Comparison of ENCODE assay signal across 2 cellular contexts in genomic region chr11:120400564-120401364, GRCh38.
A peak's percentile ranks its signal among the peaks of the same experiment; 100 is the strongest.
TF ChIP-seq lines count a peak whose summit lies in the region.

No MANE protein-coding gene starts in this region.

TF ChIP-seq in K562, 482 proteins besides CTCF, POLR2A, EP300 and RAD21 (continued from another document):
- TF ChIP-seq ARID3A (IDR thresholded peaks at IDR 0.05; ENCODE audit: borderline replicate concordance, low read depth, low read length) = peak; percentile 45; the same call in 1 of the 2 replicates
- no peak for TF ChIP-seq HOXB6 (CRISPR knock-in tag; IDR thresholded peaks at IDR 0.05; ENCODE audit: borderline replicate concordance)
- TF ChIP-seq DPF2 (IDR thresholded peaks at IDR 0.05) = 0 out of 2 replicates have a peak, but pooled peaks have one; percentile 39
- TF ChIP-seq PHF8 (IDR thresholded peaks at IDR 0.05; ENCODE audit: borderline replicate concordance, low read length) = no peak
- TF ChIP-seq ARHGAP35 (IDR thresholded peaks at IDR 0.05; ENCODE audit: partially characterized antibody) = no peak
- TF ChIP-seq CBFA2T3 (IDR thresholded peaks at IDR 0.05) = 0 out of 2 replicates have a peak, but pooled peaks have one; percentile 29
- no peak for TF ChIP-seq GTF2F1 (IDR thresholded peaks at IDR 0.05; ENCODE audit: low read depth, low read length)
- no peak for TF ChIP-seq CHCHD3 (CRISPR knock-in tag; IDR thresholded peaks at IDR 0.05)
- no peak for TF ChIP-seq ZZZ3 (IDR thresholded peaks at IDR 0.05)

TF ChIP-seq in HepG2, 621 proteins besides CTCF, POLR2A, EP300 and RAD21 (continued from another document and continues in another):
- TF ChIP-seq ZXDC (CRISPR knock-in tag; IDR thresholded peaks at IDR 0.05) = no peak
- no peak for TF ChIP-seq SOX6 (IDR thresholded peaks at IDR 0.05)
- TF ChIP-seq SOX6 (CRISPR knock-in tag; IDR thresholded peaks at IDR 0.05) = peak; percentile 77
- 0 out of 2 replicates have a peak, but pooled peaks have one; percentile 23 for TF ChIP-seq PITX1 (CRISPR knock-in tag; IDR thresholded peaks at IDR 0.05)
- peak; percentile 17; the same call in 1 of the 2 replicates for TF ChIP-seq ZNF12 (CRISPR knock-in tag; IDR thresholded peaks at IDR 0.05)
- TF ChIP-seq NBN (conservative IDR thresholded peaks at IDR 0.05) = no peak
- TF ChIP-seq PHF21A (CRISPR knock-in tag; IDR thresholded peaks at IDR 0.05) = 0 out of 2 replicates have a peak, but pooled peaks have one; percentile 31
- TF ChIP-seq ZNF83 (CRISPR knock-in tag; IDR thresholded peaks at IDR 0.05; ENCODE audit: borderline replicate concordance) = no peak
- no peak for TF ChIP-seq ZBTB2 (CRISPR knock-in tag; IDR thresholded peaks at IDR 0.05; ENCODE audit: low read depth)
- TF ChIP-seq NFE2L2 (IDR thresholded peaks at IDR 0.05; ENCODE audit: low read length) = peak; percentile 6; the same call in 1 of the 2 replicates
- TF ChIP-seq FOXK1 (CRISPR knock-in tag; IDR thresholded peaks at IDR 0.05; ENCODE audit: borderline replicate concordance, low read depth) = no peak
- no peak for TF ChIP-seq ZNF7 (CRISPR knock-in tag; IDR thresholded peaks at IDR 0.05)
- TF ChIP-seq FOXJ3 (CRISPR knock-in tag; IDR thresholded peaks at IDR 0.05; ENCODE audit: borderline replicate concordance) = peak; percentile 42; the same call in 1 of the 2 replicates
- TF ChIP-seq KDM6A (CRISPR knock-in tag; IDR thresholded peaks at IDR 0.05; ENCODE audit: low read depth) = no peak
- TF ChIP-seq DR1 (CRISPR knock-in tag; IDR thresholded peaks at IDR 0.05) = no peak
- no peak for TF ChIP-seq ZFP41 (CRISPR knock-in tag; IDR thresholded peaks at IDR 0.05; ENCODE audit: borderline replicate concordance)
- TF ChIP-seq TFAP4 (IDR thresholded peaks at IDR 0.05; ENCODE audit: borderline replicate concordance, low read depth) = peak; percentile 95
- no peak for TF ChIP-seq MED13 (CRISPR knock-in tag; IDR thresholded peaks at IDR 0.05)
- TF ChIP-seq SP140L (CRISPR knock-in tag; IDR thresholded peaks at IDR 0.05; ENCODE audit: borderline replicate concordance) = no peak
- no peak for TF ChIP-seq NR0B2 (CRISPR knock-in tag; IDR thresholded peaks at IDR 0.05)
- TF ChIP-seq ZFP1 (CRISPR knock-in tag; IDR thresholded peaks at IDR 0.05) = peak; percentile 72; the same call in 1 of the 2 replicates
- TF ChIP-seq KLF13 (CRISPR knock-in tag; IDR thresholded peaks at IDR 0.05) = no peak
- no peak for TF ChIP-seq MIER2 (CRISPR knock-in tag; IDR thresholded peaks at IDR 0.05)
- no peak for TF ChIP-seq ZNF460 (CRISPR knock-in tag; IDR thresholded peaks at IDR 0.05; ENCODE audit: borderline replicate concordance)
- TF ChIP-seq ZNF264 (CRISPR knock-in tag; IDR thresholded peaks at IDR 0.05) = no peak
- no peak for TF ChIP-seq ZNF530 (CRISPR knock-in tag; IDR thresholded peaks at IDR 0.05; ENCODE audit: low read depth)
- peak; percentile 83; the same call in 1 of the 2 replicates for TF ChIP-seq HNF4G (IDR thresholded peaks at IDR 0.05; ENCODE audit: borderline replicate concordance, low read depth, low read length)
- TF ChIP-seq HNF4G (CRISPR knock-in tag; IDR thresholded peaks at IDR 0.05; ENCODE audit: borderline replicate concordance, low read depth) = no peak
- TF ChIP-seq FOSL2 (CRISPR knock-in tag; IDR thresholded peaks at IDR 0.05) = peak; percentile 97
- no peak for TF ChIP-seq ZNF235 (CRISPR knock-in tag; IDR thresholded peaks at IDR 0.05; ENCODE audit: borderline replicate concordance)
- TF ChIP-seq KLF12 (CRISPR knock-in tag; IDR thresholded peaks at IDR 0.05; ENCODE audit: borderline replicate concordance) = no peak
- no peak for TF ChIP-seq TAF15 (IDR thresholded peaks at IDR 0.05; ENCODE audit: low read depth, low read length, poor library complexity, severe bottlenecking)
- TF ChIP-seq ZMYM4 (CRISPR knock-in tag; IDR thresholded peaks at IDR 0.05) = 0 out of 2 replicates have a peak, but pooled peaks have one; percentile 20
- TF ChIP-seq GATAD2A (CRISPR knock-in tag; IDR thresholded peaks at IDR 0.05) = peak; percentile 57
- no peak for TF ChIP-seq SP5 (CRISPR knock-in tag; IDR thresholded peaks at IDR 0.05; ENCODE audit: borderline replicate concordance, low read depth)
- TF ChIP-seq ZNF547 (CRISPR knock-in tag; IDR thresholded peaks at IDR 0.05) = no peak
- no peak for TF ChIP-seq ZNF850 (CRISPR knock-in tag; conservative IDR thresholded peaks at IDR 0.05)
- TF ChIP-seq SATB2 (CRISPR knock-in tag; IDR thresholded peaks at IDR 0.05) = no peak
- peak; percentile 26; the same call in 1 of the 2 replicates for TF ChIP-seq SOX13 (IDR thresholded peaks at IDR 0.05)
- TF ChIP-seq SOX13 (CRISPR knock-in tag; conservative IDR thresholded peaks at IDR 0.05 in 1 of 2, IDR thresholded peaks at IDR 0.05 in 1 of 2) = peak in 1 of 2 experiments; percentile 55; a peak in 1 of 4 replicates
- TF ChIP-seq ASH2L (IDR thresholded peaks at IDR 0.05; ENCODE audit: insufficient read length, low read depth, low read length) = peak; percentile 68
- peak; percentile 84 for TF ChIP-seq CEBPB (IDR thresholded peaks at IDR 0.05; ENCODE audit: borderline replicate concordance, low read depth, low read length)
- TF ChIP-seq SP2 (CRISPR knock-in tag; IDR thresholded peaks at IDR 0.05) = no peak
- TF ChIP-seq TBX2 (CRISPR knock-in tag; IDR thresholded peaks at IDR 0.05; ENCODE audit: borderline replicate concordance) = 0 out of 2 replicates have a peak, but pooled peaks have one; percentile 17
- TF ChIP-seq ZNF3 (CRISPR knock-in tag; IDR thresholded peaks at IDR 0.05) = peak; percentile 58; the same call in 1 of the 2 replicates
- TF ChIP-seq ATF3 (CRISPR knock-in tag; IDR thresholded peaks at IDR 0.05) = peak; percentile 66
- no peak for TF ChIP-seq THAP9 (CRISPR knock-in tag; IDR thresholded peaks at IDR 0.05; ENCODE audit: borderline replicate concordance)
- no peak for TF ChIP-seq AKAP8 (CRISPR knock-in tag; IDR thresholded peaks at IDR 0.05)
- 0 out of 2 replicates have a peak, but pooled peaks have one; percentile 34 for TF ChIP-seq POGZ (CRISPR knock-in tag; IDR thresholded peaks at IDR 0.05)
- TF ChIP-seq NFIC (IDR thresholded peaks at IDR 0.05; ENCODE audit: low read length) = 0 out of 2 replicates have a peak, but pooled peaks have one; percentile 44
- TF ChIP-seq ZNF234 (CRISPR knock-in tag; conservative IDR thresholded peaks at IDR 0.05) = no peak
- TF ChIP-seq ZSCAN22 (CRISPR knock-in tag; IDR thresholded peaks at IDR 0.05) = no peak
- 0 out of 2 replicates have a peak, but pooled peaks have one; percentile 13 for TF ChIP-seq FOXA3 (CRISPR knock-in tag; IDR thresholded peaks at IDR 0.05)
- TF ChIP-seq YEATS4 (CRISPR knock-in tag; IDR thresholded peaks at IDR 0.05; ENCODE audit: borderline replicate concordance) = 0 out of 2 replicates have a peak, but pooled peaks have one; percentile 19
- TF ChIP-seq NR3C1 (CRISPR knock-in tag; IDR thresholded peaks at IDR 0.05) = no peak
- TF ChIP-seq SIN3B (IDR thresholded peaks at IDR 0.05; ENCODE audit: low read length) = no peak
- no peak for TF ChIP-seq ZNF446 (CRISPR knock-in tag; IDR thresholded peaks at IDR 0.05)
- peak; percentile 27; the same call in 1 of the 2 replicates for TF ChIP-seq SALL1 (CRISPR knock-in tag; IDR thresholded peaks at IDR 0.05)
- TF ChIP-seq ZBTB37 (CRISPR knock-in tag; IDR thresholded peaks at IDR 0.05) = no peak
- TF ChIP-seq PHF20 (CRISPR knock-in tag; IDR thresholded peaks at IDR 0.05) = no peak
- TF ChIP-seq ZNF496 (CRISPR knock-in tag; IDR thresholded peaks at IDR 0.05; ENCODE audit: insufficient replicate concordance) = no peak
- TF ChIP-seq ZNF704 (CRISPR knock-in tag; IDR thresholded peaks at IDR 0.05; ENCODE audit: borderline replicate concordance) = no peak
